Comparison of ENCODE assay signal across 8 cellular contexts in genomic region chr3:141452045-141452444, GRCh38. TPM values are rescaled to one million over a fixed set of nuclear protein-coding genes. Genes with fewer than 3 reads are reported as not detected.
A peak's percentile ranks its signal among the peaks of the same experiment; 100 is the strongest.
DNase-seq lines count a peak whose midpoint lies in the region; ATAC-seq and TF ChIP-seq lines count a peak whose summit lies in the region.

No MANE protein-coding gene starts in this region.

- no peak overlapping the region for H3K9ac ChIP-seq in smooth muscle cell (ENCODE audit: low read depth)

- TF ChIP-seq CTCF in smooth muscle cell (IDR thresholded peaks at IDR 0.05; ENCODE audit: borderline replicate concordance, insufficient read depth, poor library complexity, severe bottlenecking) = peak; percentile 58

- H3F3A ChIP-seq in smooth muscle cell (ENCODE audit: low read depth) = no peaks in the 10 kb centered on the region

- H3K79me2 ChIP-seq in smooth muscle cell (ENCODE audit: low read depth) = no peaks in the 10 kb centered on the region

- intact Hi-C loops in left ventricle myocardium superior (cut with micrococcal nuclease) = loop anchor here (2.0 kb wide), 1 partner anchor 91 kb away; no protein-coding TSS in a partner anchor

- no peaks in the 10 kb centered on the region for H3K9me3 Mint-ChIP-seq in activated naive CD4-positive, alpha-beta T cell treated with anti-CD3 and anti-CD28 coated beads, Interleukin-2, amount 50 U/mL, for 72 hours

- no peaks in the 10 kb centered on the region for H3K27me3 ChIP-seq in smooth muscle cell (ENCODE audit: low read depth)

- no peak overlapping the region for H3K4me2 ChIP-seq in smooth muscle cell

- peak; percentile 79 for DNase-seq in COLO829 (ENCODE audit: low spot score)
- DNase-seq in NCI-H226 = peak; percentile 14
- no peak for DNase-seq in activated naive CD4-positive, alpha-beta T cell treated with anti-CD3 and anti-CD28 coated beads, Interleukin-2, amount 50 U/mL, for 72 hours (ENCODE audit: low spot score in 2 of 2)
- DNase-seq in left ventricle myocardium superior = no peak
- DNase-seq in smooth muscle cell (lab: John Stamatoyannopoulos, UW; ENCODE audit: unreplicated experiment) = no peak
- DNase-seq in OCI-M2 (lab: John Stamatoyannopoulos, UW; ENCODE audit: unreplicated experiment) = no peak

- H3K4me1 ChIP-seq in smooth muscle cell (ENCODE audit: low read depth) = peaks cover 3% of the 10 kb centered on the region

- no peaks in the 10 kb centered on the region for H4K20me1 ChIP-seq in smooth muscle cell (ENCODE audit: low read depth)

- H3K4me3 ChIP-seq in smooth muscle cell = no peak overlapping the region

- H2AFZ ChIP-seq in smooth muscle cell (ENCODE audit: low read depth) = no peak overlapping the region

- H3K36me3 ChIP-seq in smooth muscle cell (ENCODE audit: low read depth) = no peaks in the 10 kb centered on the region

- H3K27ac Mint-ChIP-seq in activated naive CD4-positive, alpha-beta T cell treated with anti-CD3 and anti-CD28 coated beads, Interleukin-2, amount 50 U/mL, for 72 hours = no peak overlapping the region

- no peak overlapping the region for H3K27ac ChIP-seq in smooth muscle cell (ENCODE audit: low read depth)

- peak; percentile 53 for ATAC-seq in GM18508 (IDR thresholded peaks at IDR 0.05; ENCODE audit: insufficient read depth, unreplicated experiment)
- peak; percentile 82 for ATAC-seq in HG02884 (IDR thresholded peaks at IDR 0.05; ENCODE audit: unreplicated experiment)
- peak; percentile 64 to 75 for ATAC-seq in activated naive CD4-positive, alpha-beta T cell treated with anti-CD3 and anti-CD28 coated beads, Interleukin-2, amount 50 U/mL, for 72 hours
- peak; percentile 71 for ATAC-seq in left ventricle myocardium superior

- no peaks in the 10 kb centered on the region for H3K9me3 ChIP-seq in smooth muscle cell (replicated peaks; ENCODE audit: low read depth)

- no peaks in the 10 kb centered on the region for H3K36me3 Mint-ChIP-seq in activated naive CD4-positive, alpha-beta T cell treated with anti-CD3 and anti-CD28 coated beads, Interleukin-2, amount 50 U/mL, for 72 hours

RNA-seq across cellular contexts. Expression of gene RASA2, which starts 34.8 kb away (rescaled TPM):
- total RNA-seq in activated naive CD4-positive, alpha-beta T cell treated with anti-CD3 and anti-CD28 coated beads, Interleukin-2, amount 50 U/mL, for 72 hours = 10 to 100 TPM; 27.1 to 31.1 TPM
- total RNA-seq in left ventricle myocardium superior (5.1 TPM), smooth muscle cell (19.9 and 20.0 TPM in 2 replicates)
- 4.9 and 5.5 TPM in 2 replicates for polyA plus RNA-seq in smooth muscle cell

Comparison
In these comparisons a context has a peak if more than half of its experiments do, and no peak if none do; other contexts are left out.
1. DNase-seq: peak in COLO829 (single experiment) and NCI-H226 (single experiment); none in activated naive CD4-positive, alpha-beta T cell treated with anti-CD3 and anti-CD28 coated beads, Interleukin-2, amount 50 U/mL, for 72 hours (0 of 2), left ventricle myocardium superior (single experiment), smooth muscle cell (single experiment) and OCI-M2 (single experiment).
2. Peak in every context shown above with its lines, with median percentiles within 50 percentile points of each other: ATAC-seq.